In the genomic region with DNA sequence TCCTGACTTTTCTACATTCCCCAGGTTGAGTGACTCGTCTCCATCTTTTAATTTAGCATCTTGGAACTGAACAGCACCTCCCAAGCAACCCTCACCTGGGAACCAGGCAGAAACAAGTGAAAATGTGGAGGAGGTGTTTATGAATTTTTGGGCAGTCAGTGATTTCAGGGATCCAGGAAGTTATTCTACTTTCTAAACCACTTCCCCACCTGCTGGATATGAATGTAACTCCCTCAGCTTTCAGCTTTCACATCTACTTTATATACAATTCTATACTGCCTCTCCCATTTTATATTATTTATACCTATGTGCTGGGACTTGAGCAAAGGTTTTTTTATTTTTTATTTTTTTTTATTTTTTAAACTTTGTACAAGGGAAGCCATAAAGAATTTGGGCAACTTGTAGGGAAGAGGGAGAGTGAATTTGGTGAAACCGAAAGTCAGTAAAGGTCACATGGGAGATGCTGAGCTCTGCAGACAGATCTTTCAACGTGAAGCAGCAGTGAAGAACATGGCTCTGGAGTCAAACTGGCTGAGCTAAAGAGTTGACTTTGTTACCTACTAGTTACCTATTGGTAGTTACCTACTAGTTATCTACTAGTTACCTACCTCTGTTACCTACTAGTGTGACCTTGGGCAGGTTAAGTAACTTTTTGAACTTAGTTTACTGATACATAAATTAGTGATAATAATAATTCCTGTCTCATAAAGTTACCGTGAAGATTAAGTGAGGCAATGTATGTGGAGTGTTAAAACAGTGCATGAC, we compare ENCODE assay signal across 17 cellular contexts. TPM values are rescaled to one million over a fixed set of nuclear protein-coding genes. Genes with fewer than 3 reads are reported as not detected.
DNase-seq lines count a peak whose midpoint lies in the region; ATAC-seq, FAIRE-seq and TF ChIP-seq lines count a peak whose summit lies in the region.
"Had no signal": no experiment of that assay in that cellular context is flagged by ENCODE, and none has a peak within 500 bp of the region (broad histone marks: within the 10 kb centered on the region; RNA-seq: fewer than 3 reads in every experiment).

No MANE protein-coding gene starts in this region.

- peaks cover 10% of the 10 kb centered on the region for H3K36me3 ChIP-seq in IMR-90 (ENCODE audit: control insufficient read depth, insufficient read depth, low read length)
- no peaks in the 10 kb centered on the region for H3K36me3 ChIP-seq in GM12878 (ENCODE audit: control insufficient read depth in 2 of 2, insufficient read depth in 2 of 2, low read length in 1 of 2)
- no peaks in the 10 kb centered on the region for H3K36me3 ChIP-seq in ovary
- no peaks in the 10 kb centered on the region for H3K36me3 ChIP-seq in HAP-1 (replicated peaks)

- H2BK15ac ChIP-seq in IMR-90 (ENCODE audit: low read depth, low read length) = peak overlapping the region; percentile 76; the same call in 1 of the 3 replicates

- RAD21 ChIA-PET in GM12878 (lab: Charles Lee; ENCODE audit: unreplicated experiment) = interaction anchor here (0.9 to 3.2 kb wide), 7 partner anchors 19 to 123 kb away, joined by 3 to 13 read pairs (median 6); a partner anchor contains a TSS

- CTCF ChIA-PET in IMR-90 (lab: Yijun Ruan, JAX) (interaction anchor here (0.7 kb wide), 1 partner anchor 95 kb away, joined by 3 read pairs; no protein-coding TSS in a partner anchor), GM12878 (lab: Yijun Ruan, JAX) (interaction anchor here (0.5 to 3.8 kb wide), 9 partner anchors 11 to 320 kb away, joined by 3 to 20 read pairs (median 3); no protein-coding TSS in a partner anchor)

- no peak overlapping the region for H3K4me2 ChIP-seq in IMR-90 (ENCODE audit: low read depth, low read length)
- no peak overlapping the region; the same call in 1 of the 2 replicates for H3K4me2 ChIP-seq in GM12878 (ENCODE audit: control insufficient read depth, insufficient read depth)
- H3K4me2 ChIP-seq: hepatocyte had no signal

- peaks cover 0 to 2% (median 2%) of the 10 kb centered on the region in 3 donors for H3K27me3 Mint-ChIP-seq in CD14-positive monocyte (ENCODE audit: low read depth in 3 of 3)
- no peaks in the 10 kb centered on the region for H3K27me3 Mint-ChIP-seq in endothelial cell (ENCODE audit: unreplicated experiment)
- H3K27me3 Mint-ChIP-seq: activated CD4-positive, alpha-beta memory T cell treated with anti-CD3 and anti-CD28 coated beads, Interleukin-2, amount 10 ng/mL, durations not matched to agents 7 days and 5 days had no signal

- TF ChIP-seq RAD21 in IMR-90 (IDR thresholded peaks at IDR 0.05; ENCODE audit: low read length) (no peak), GM12878 (IDR thresholded peaks at IDR 0.05; ENCODE audit: insufficient read depth, low read depth, low read length) (no peak; the same call in 1 of the 2 replicates)

- 100% methylated on average over 1 of the region's 4 CpGs; no CpG with 5 or more reads in 1 of the 2 experiments for WGBS in IMR-90 (ENCODE audit: extremely low coverage in 2 of 2, insufficient read length in 1 of 2), 2 experiments
- 55% methylated on average over 4 of the region's 4 CpGs for WGBS in GM12878 (ENCODE audit: insufficient coverage, insufficient replicate concordance, low lambda C conversion rate, missing lambda C conversion rate)
- WGBS in ovary, 3 donors = 56 to 70% (median 65%) methylated on average over 4 of the region's 4 CpGs

- H3K27ac ChIP-seq in IMR-90 (ENCODE audit: insufficient read depth, low read length) (no peak overlapping the region), GM12878 (ENCODE audit: control insufficient read depth, insufficient read depth) (no peak overlapping the region), ovary (peak overlapping the region; percentile 13 to 46)
- H3K27ac ChIP-seq: epithelial cell of prostate, hepatocyte, parathyroid adenoma had no signal

- H3K14ac ChIP-seq in IMR-90 (replicated peaks; ENCODE audit: low read depth, low read length) = no peak overlapping the region

- H2AFZ ChIP-seq in IMR-90 (replicated peaks; ENCODE audit: low read length, poor library complexity) = no peak overlapping the region
- H2AFZ ChIP-seq in GM12878 (ENCODE audit: control insufficient read depth, low read depth, low read length) = no peak overlapping the region; the same call in 1 of the 2 replicates
- H2AFZ ChIP-seq: hepatocyte, parathyroid adenoma had no signal

- H4K8ac ChIP-seq in IMR-90 (ENCODE audit: low read depth in 2 of 2, low read length in 2 of 2) = no peak overlapping the region

- dilution Hi-C loops in IMR-90 (cut with HindIII; ENCODE audit: low sequenced_read_pairs, unreplicated experiment) = no loop called here

- peak overlapping the region; percentile 44; the same call in 1 of the 2 replicates for H2AK5ac ChIP-seq in IMR-90 (ENCODE audit: low read depth, low read length)

- H3K27me3 ChIP-seq in IMR-90 (ENCODE audit: control insufficient read depth, insufficient read depth, low read length) (no peaks in the 10 kb centered on the region), GM12878 (replicated peaks in 1 of 2; ENCODE audit: control insufficient read depth in 2 of 2, insufficient read depth in 2 of 2, low read length in 1 of 2) (no peaks in the 10 kb centered on the region), ovary (no peaks in the 10 kb centered on the region), HAP-1 (ENCODE audit: low read depth) (no peaks in the 10 kb centered on the region)
- H3K27me3 ChIP-seq: hepatocyte had no signal

- H3K9ac ChIP-seq in IMR-90 (ENCODE audit: low read depth, low read length) = no peak overlapping the region
- no peak overlapping the region for H3K9ac ChIP-seq in GM12878 (ENCODE audit: control insufficient read depth, insufficient read depth, low read length)
- H3K9ac ChIP-seq: parathyroid adenoma had no signal

- no peak overlapping the region for H3K56ac ChIP-seq in IMR-90 (ENCODE audit: extremely low read depth, insufficient read depth, low read length)

- H2AK9ac ChIP-seq in IMR-90 (replicated peaks; ENCODE audit: low read depth, low read length, poor library complexity) = no peak overlapping the region

- H4K20me1 ChIP-seq in IMR-90 (ENCODE audit: insufficient read depth, low read length) (peaks cover 72% of the 10 kb centered on the region), GM12878 (ENCODE audit: control insufficient read depth, insufficient read depth) (no peaks in the 10 kb centered on the region)

- no peak for FAIRE-seq in GM12878 (lab: Jason Lieb, UNC)

- TF ChIP-seq CTCF in AG10803 (conservative IDR thresholded peaks at IDR 0.05; ENCODE audit: low read length) (0 out of 2 replicates have a peak, but pooled peaks have one; percentile 2), IMR-90 (conservative IDR thresholded peaks at IDR 0.05; ENCODE audit: low read depth, low read length) (no peak), GM12878 (IDR thresholded peaks at IDR 0.05 in 2 of 3, conservative IDR thresholded peaks at IDR 0.05 in 1 of 3; ENCODE audit: control insufficient read depth in 2 of 3, extremely low read depth in 1 of 3, insufficient read depth in 1 of 3, low read depth in 3 of 3, low read length in 3 of 3) (no peak), ovary (IDR thresholded peaks at IDR 0.05) (peak in 1 of 3 donors; percentile 14), GM13977 (IDR thresholded peaks at IDR 0.05; ENCODE audit: extremely low read depth, insufficient read depth, missing control alignments) (no peak), CD14-positive monocyte (IDR thresholded peaks at IDR 0.05) (no peak), endothelial cell (IDR thresholded peaks at IDR 0.05; ENCODE audit: unreplicated experiment) (no peak)

- DNase-seq in AG10803 (ENCODE audit: low read depth) = no peak
- DNase-seq in IMR-90 = no peak
- DNase-seq in GM12878 (ENCODE audit: low read depth, low spot score) = no peak
- no peak for DNase-seq in ovary
- no peak for DNase-seq in GM13977 (ENCODE audit: low spot score)
- no peak for DNase-seq in CD14-positive monocyte (ENCODE audit: low spot score)
- DNase-seq in HAP-1 (ENCODE audit: low spot score in 2 of 2) = no peak
- no peak for DNase-seq in endothelial cell (ENCODE audit: low spot score)
- DNase-seq: activated CD4-positive, alpha-beta memory T cell treated with anti-CD3 and anti-CD28 coated beads, Interleukin-2, amount 10 ng/mL, durations not matched to agents 7 days and 5 days; AML-193; amniotic stem cell; KBM-7; NCI-H1436 treated with DMSO at 0.1 percent for 48 hours had no signal

- POLR2A ChIA-PET in IMR-90 (lab: Charles Lee; ENCODE audit: unreplicated experiment) (no interaction called here), GM12878 (lab: Charles Lee) (interaction anchor here (0.7 to 1.3 kb wide), 3 partner anchors 23 to 46 kb away, joined by 3 read pairs; a partner anchor contains a TSS)

- peaks cover 19% of the 10 kb centered on the region for H3K9me1 ChIP-seq in IMR-90 (ENCODE audit: insufficient read depth, low read length)

- H3K36me3 Mint-ChIP-seq in CD14-positive monocyte (no peaks in the 10 kb centered on the region), endothelial cell (ENCODE audit: low read depth, unreplicated experiment) (no peaks in the 10 kb centered on the region)

- no peak overlapping the region for H2BK5ac ChIP-seq in IMR-90 (ENCODE audit: low read depth, low read length, poor library complexity, severe bottlenecking)

- H3K4me1 Mint-ChIP-seq in CD14-positive monocyte (no peaks in the 10 kb centered on the region), endothelial cell (ENCODE audit: unreplicated experiment) (peaks cover 5% of the 10 kb centered on the region)
- H3K4me1 Mint-ChIP-seq: activated CD4-positive, alpha-beta memory T cell treated with anti-CD3 and anti-CD28 coated beads, Interleukin-2, amount 10 ng/mL, durations not matched to agents 7 days and 5 days had no signal

- H3K9me3 ChIP-seq in IMR-90 (ENCODE audit: control insufficient read depth, insufficient read depth, low read length) = peaks cover 2% of the 10 kb centered on the region; the same call in 1 of the 2 replicates
- no peaks in the 10 kb centered on the region; the same call in 1 of the 3 replicates for H3K9me3 ChIP-seq in GM12878 (replicated peaks; ENCODE audit: control insufficient read depth, insufficient read depth, low read length)
- no peaks in the 10 kb centered on the region for H3K9me3 ChIP-seq in ovary
- H3K9me3 ChIP-seq in HAP-1 = no peaks in the 10 kb centered on the region

- SMC1A ChIA-PET in GM12878 (lab: Charles Lee; ENCODE audit: uncharacterized antibody, unreplicated experiment) = interaction anchor here (0.7 to 11.2 kb wide), 12 partner anchors 10 to 81 kb away, joined by 3 to 80 read pairs (median 4); a partner anchor contains a TSS

- BruUV-seq in IMR-90 (replicated peaks; lab: Mats Ljungman, UMichigan) = no TSS peak
- no TSS peak for BruUV-seq in GM12878 (replicated peaks; lab: Mats Ljungman, UMichigan)

- ATAC-seq in IMR-90 (ENCODE audit: low read depth) (no peak), GM12878 (peak; percentile 60; the same call in 2 of the 3 replicates)

- H3K4me3 ChIP-seq in AG10803 (ENCODE audit: low read length) = no peak overlapping the region
- H3K4me3 ChIP-seq in IMR-90 (ENCODE audit: insufficient read depth, low read depth, low read length) = no peak overlapping the region
- H3K4me3 ChIP-seq in GM12878 = no peak overlapping the region
- no peak overlapping the region for H3K4me3 ChIP-seq in ovary
- H3K4me3 ChIP-seq in HAP-1 = no peak overlapping the region
- H3K4me3 ChIP-seq: hepatocyte had no signal

- H3K9me3 Mint-ChIP-seq in CD14-positive monocyte = peaks cover 0 to 11% (median 0%) of the 10 kb centered on the region in 7 donors
- H3K9me3 Mint-ChIP-seq in endothelial cell (ENCODE audit: unreplicated experiment) = no peaks in the 10 kb centered on the region
- H3K9me3 Mint-ChIP-seq: activated CD4-positive, alpha-beta memory T cell treated with anti-CD3 and anti-CD28 coated beads, Interleukin-2, amount 10 ng/mL, durations not matched to agents 7 days and 5 days; activated T-helper 1 cell treated with anti-CD3 and anti-CD28 coated beads, Interleukin-12 subunit alpha, Interleukin-12 subunit beta, Interleukin-2, Interleukin-4 antibody, amounts not matched to agents 30 ng/mL and 10 ng/mL and 1 ng/mL, durations not matched to agents 14 hours and 24 hours and 36 hours had no signal

- TF ChIP-seq EP300 in GM12878 (IDR thresholded peaks at IDR 0.05; ENCODE audit: borderline replicate concordance in 1 of 2, control insufficient read depth in 1 of 2, low read depth in 2 of 2, low read length in 2 of 2) (no peak), ovary (IDR thresholded peaks at IDR 0.05) (no peak)

- no peaks in the 10 kb centered on the region for H3K79me2 ChIP-seq in GM12878 (ENCODE audit: control insufficient read depth, insufficient read depth, low read length)
- H3K79me2 ChIP-seq: parathyroid adenoma had no signal

- H3K4ac ChIP-seq in IMR-90 (ENCODE audit: low read depth, low read length) = peak overlapping the region; percentile 27; the same call in 1 of the 2 replicates

- in situ Hi-C loops in IMR-90 (cut with MboI; ENCODE audit: low sequenced_read_pairs) = no loop called here
- in situ Hi-C loops in GM12878 (cut with MboI) = no loop called here
- in situ Hi-C loops in GM13977 (cut with MboI; ENCODE audit: low pct_unique_long_range_greater_than_20kb, low sequenced_read_pairs, unreplicated experiment) = no loop called here
- in situ Hi-C loops in HAP-1 (cut with MboI; ENCODE audit: low sequenced_read_pairs) = no loop called here

- no peak overlapping the region for H3K23ac ChIP-seq in IMR-90 (ENCODE audit: low read depth, low read length)

- no peak overlapping the region for H4K91ac ChIP-seq in IMR-90 (ENCODE audit: insufficient read depth, low read depth, low read length)

- no peak overlapping the region for H4K5ac ChIP-seq in IMR-90 (ENCODE audit: low read depth, low read length)

- H3K4me3 Mint-ChIP-seq in CD14-positive monocyte = no peak overlapping the region
- H3K4me3 Mint-ChIP-seq in endothelial cell (ENCODE audit: unreplicated experiment) = no peak overlapping the region
- H3K4me3 Mint-ChIP-seq: activated CD4-positive, alpha-beta memory T cell treated with anti-CD3 and anti-CD28 coated beads, Interleukin-2, amount 10 ng/mL, durations not matched to agents 7 days and 5 days; activated T-helper 1 cell treated with anti-CD3 and anti-CD28 coated beads, Interleukin-12 subunit alpha, Interleukin-12 subunit beta, Interleukin-2, Interleukin-4 antibody, amounts not matched to agents 30 ng/mL and 10 ng/mL and 1 ng/mL, durations not matched to agents 14 hours and 24 hours and 36 hours had no signal

- no peak overlapping the region; the same call in 1 of the 2 replicates for H2BK20ac ChIP-seq in IMR-90 (ENCODE audit: low read depth, low read length)

- peaks cover 51 to 91% of the 10 kb centered on the region in 2 experiments for H3K79me1 ChIP-seq in IMR-90 (ENCODE audit: low read depth in 1 of 2, low read length in 2 of 2)

- TF ChIP-seq POLR2A in IMR-90 (IDR thresholded peaks at IDR 0.05; ENCODE audit: low read depth, low read length) (no peak), GM12878 (IDR thresholded peaks at IDR 0.05; ENCODE audit: low read depth, low read length) (no peak), ovary (IDR thresholded peaks at IDR 0.05) (no peak)

- no peak overlapping the region for H3K18ac ChIP-seq in IMR-90 (ENCODE audit: low read depth, low read length)

- intact Hi-C loops in IMR-90 (cut with micrococcal nuclease) (loop anchor here (5.0 kb wide), 1 partner anchor 45 kb away; a partner anchor contains a TSS), GM12878 (cut with micrococcal nuclease; ENCODE audit: unreplicated experiment) (no loop called here), ovary (cut with DNase I) (loop anchor here in 1 of 4 donors (5.0 kb wide), 1 partner anchor 45 kb away; a partner anchor contains a TSS), CD14-positive monocyte (cut with micrococcal nuclease) (no loop called here)

- no peak overlapping the region for H2BK120ac ChIP-seq in IMR-90 (ENCODE audit: low read depth, low read length)

- H3K4me1 ChIP-seq in IMR-90 (ENCODE audit: control insufficient read depth, insufficient read depth, low read length) (peaks cover 22% of the 10 kb centered on the region), GM12878 (ENCODE audit: control insufficient read depth, insufficient read depth, low read length) (peaks cover 8% of the 10 kb centered on the region), ovary (ENCODE audit: insufficient read depth) (peaks cover 32% of the 10 kb centered on the region), HAP-1 (no peaks in the 10 kb centered on the region)
- H3K4me1 ChIP-seq: parathyroid adenoma had no signal

- H3K27ac Mint-ChIP-seq in CD14-positive monocyte (no peak overlapping the region), endothelial cell (ENCODE audit: unreplicated experiment) (no peak overlapping the region)
- H3K27ac Mint-ChIP-seq: activated CD4-positive, alpha-beta memory T cell treated with anti-CD3 and anti-CD28 coated beads, Interleukin-2, amount 10 ng/mL, durations not matched to agents 7 days and 5 days; activated T-helper 1 cell treated with anti-CD3 and anti-CD28 coated beads, Interleukin-12 subunit alpha, Interleukin-12 subunit beta, Interleukin-2, Interleukin-4 antibody, amounts not matched to agents 30 ng/mL and 10 ng/mL and 1 ng/mL, durations not matched to agents 14 hours and 24 hours and 36 hours had no signal

RNA-seq across cellular contexts. Expression of a gene that starts 45.5 kb away (rescaled TPM):
- total RNA-seq in IMR-90 (2012; rRNA removed) (194 and 245 TPM in 2 replicates), GM12878 (2014; rRNA removed) (6.6 and 7.4 TPM in 2 replicates), GM12878 (2014; rRNA removed; fragmentation: Illumina TruSeq; extraction: Trizol) (4.8 and 5.1 TPM in 2 replicates), GM12878 (2021) (8.4 and 8.8 TPM in 2 replicates), ovary (100 to 1,000 TPM in 3 of 7 donors, 10 to 100 TPM in 4; 44.9 to 143 (median 91.7) TPM), endothelial cell (ENCODE audit: unreplicated experiment) (0.33 TPM)
- polyA plus RNA-seq in IMR-90 (2012; rRNA removed) (64.3 and 66.1 TPM in 2 replicates), GM12878 (2011; rRNA removed) (4.9 and 6.2 TPM in 2 replicates), GM12878 (2014; fragmentation: Illumina TruSeq; extraction: Trizol) (5.8 and 6.4 TPM in 2 replicates), GM12878 (2014; fragmentation: Nextera tagmentation; extraction: Ambion mirVana) (1 to 10 TPM; 1.9 to 2.8 TPM), GM12878 (2014; rRNA removed) (3.6 and 5.7 TPM in 2 replicates), GM12878 (2016; fragmentation: Nextera tagmentation; extraction: Ambion mirVana) (1 to 10 TPM; 5.2 to 6.3 TPM), ovary (10 to 100 TPM; 25.6 to 61.0 TPM), CD14-positive monocyte (not detected)
- 30.4 and 36.7 TPM in 2 replicates for polyA plus RNA-seq in IMR-90 (2012; cell fraction: cytosol; rRNA removed)
- polyA plus RNA-seq in IMR-90 (2012; cell fraction: nucleus; rRNA removed; ENCODE audit: low replicate concordance) = 28.4 and 79.2 TPM in 2 replicates
- total RNA-seq in GM12878 (2013; cell fraction: nucleolus; rRNA removed) = 28.4 and 31.3 TPM in 2 replicates
- polyA plus RNA-seq in GM12878 (2011; ENCODE audit: low read depth) = 1.6 TPM
- polyA plus RNA-seq in GM12878 (2011; cell fraction: cytosol; rRNA removed) = 5.5 and 5.7 TPM in 2 replicates
- polyA plus RNA-seq in GM12878 (2011; cell fraction: nucleus; rRNA removed) = 7.8 and 10.1 TPM in 2 replicates
- polyA plus RNA-seq in GM12878 (2012) = 1.8 and 2.0 TPM in 2 replicates
- polyA minus RNA-seq in GM12878 (2011; rRNA and poly(A)+ RNA removed) = 17.0 and 18.2 TPM in 2 replicates
- 3.1 and 3.6 TPM in 2 replicates for polyA minus RNA-seq in GM12878 (2011; cell fraction: cytosol; rRNA and poly(A)+ RNA removed)
- 7.4 and 13.5 TPM in 2 replicates for polyA minus RNA-seq in GM12878 (2011; cell fraction: nucleus; rRNA and poly(A)+ RNA removed)

Comparison
In these comparisons a context has a peak if more than half of its experiments do, and no peak if none do; other contexts are left out.
1. H3K27ac ChIP-seq: peak in ovary (2 of 2); none in IMR-90 (single experiment) and GM12878 (single experiment).